8 cellular contexts compared by ENCODE assay signal in genomic region chr6:116370717-116371383, GRCh38. TPM values are rescaled to one million over a fixed set of nuclear protein-coding genes. Genes with fewer than 3 reads are reported as not detected.
A peak's percentile ranks its signal among the peaks of the same experiment; 100 is the strongest.
DNase-seq lines count a peak whose midpoint lies in the region; ATAC-seq and TF ChIP-seq lines count a peak whose summit lies in the region.

DSE (plus strand) TSS chr6:116370947; CDS start chr6:116399251, 28,304 bp downstream.

- TF ChIP-seq POLR2A in ovary (IDR thresholded peaks at IDR 0.05) (peak; percentile 90), thyroid gland (IDR thresholded peaks at IDR 0.05) (peak in 1 of 2 donors; percentile 61)

- peak; percentile 80 for ATAC-seq in GM18907 (IDR thresholded peaks at IDR 0.05; ENCODE audit: unreplicated experiment)
- peak; percentile 69 for ATAC-seq in HG03108 (IDR thresholded peaks at IDR 0.05; ENCODE audit: unreplicated experiment)

- peaks cover 14% of the 10 kb centered on the region for H3K27me3 Mint-ChIP-seq in activated naive CD8-positive, alpha-beta T cell

- H3K4me1 ChIP-seq in ovary (ENCODE audit: insufficient read depth) (peaks cover 4% of the 10 kb centered on the region), thyroid gland (no peaks in the 10 kb centered on the region)

- 1% methylated on average over 60 to 86 of the region's 86 CpGs for WGBS in ovary, 3 donors
- 1% methylated on average over 14 of the region's 86 CpGs; no CpG with 5 or more reads in 1 of the 2 donors for WGBS in thyroid gland, 2 donors

- H3K36me3 Mint-ChIP-seq in activated naive CD8-positive, alpha-beta T cell, result no peaks in the 10 kb centered on the region

- peak within 1 kb of the TSS; percentile 86 for H3K4me3 Mint-ChIP-seq in activated naive CD8-positive, alpha-beta T cell

- H3K27me3 ChIP-seq in ovary (no peaks in the 10 kb centered on the region), thyroid gland (no peaks in the 10 kb centered on the region)

- no peaks in the 10 kb centered on the region for H3K36me3 ChIP-seq in ovary
- no peaks in the 10 kb centered on the region for H3K36me3 ChIP-seq in thyroid gland

- H3K27ac ChIP-seq in ovary, result peak within 1 kb of the TSS; percentile 97
- peak within 1 kb of the TSS; percentile 64 to 87 (median 81) for H3K27ac ChIP-seq in thyroid gland

- TF ChIP-seq CTCF in AG10803 (conservative IDR thresholded peaks at IDR 0.05; ENCODE audit: low read length) (no peak), ovary (IDR thresholded peaks at IDR 0.05) (no peak), thyroid gland (IDR thresholded peaks at IDR 0.05) (no peak)

- H3K4me3 ChIP-seq in AG10803 (ENCODE audit: low read length) (peak within 1 kb of the TSS; percentile 89), ovary (peak within 1 kb of the TSS; percentile 90), thyroid gland (replicated peaks in 1 of 3) (peak within 1 kb of the TSS; percentile 13 to 64 (median 52))

- H3K4me1 Mint-ChIP-seq in activated naive CD8-positive, alpha-beta T cell (ENCODE audit: low read depth), result peaks cover 16% of the 10 kb centered on the region

- DNase-seq in AG10803 (ENCODE audit: low read depth) (peak; percentile 90), RPMI7951 (ENCODE audit: low read depth) (peak; percentile 88), head of caudate nucleus (peak; percentile 36 to 93 (median 83)), ovary (peak; percentile 91 to 92 (median 91)), thyroid gland (peak; percentile 59 to 60)

- H3K9me3 Mint-ChIP-seq in activated naive CD8-positive, alpha-beta T cell (ENCODE audit: low read depth), result no peaks in the 10 kb centered on the region

- no peaks in the 10 kb centered on the region for H3K9me3 ChIP-seq in ovary
- no peaks in the 10 kb centered on the region for H3K9me3 ChIP-seq in thyroid gland

- intact Hi-C loops in head of caudate nucleus (cut with DNase I), result loop anchor here (5.0 kb wide), 1 partner anchor 89 kb away; no protein-coding TSS in a partner anchor
- intact Hi-C loops in ovary (cut with DNase I), result no loop called here
- intact Hi-C loops in thyroid gland (cut with DNase I), result no loop called here

- no peak for TF ChIP-seq EP300 in ovary (IDR thresholded peaks at IDR 0.05)

- H3K27ac Mint-ChIP-seq in activated naive CD8-positive, alpha-beta T cell, result no peak within 1 kb of the TSS

RNA-seq across cellular contexts. Expression of gene DSE, which starts in this region (rescaled TPM):
- total RNA-seq in RPMI7951 (2014; rRNA removed; shearing (Covaris generic)), result 64.9 and 69.7 TPM in 2 replicates
- 10 to 100 TPM; 27.9 to 61.6 (median 43.1) TPM for total RNA-seq in ovary
- 10 to 100 TPM; 23.1 to 29.0 TPM for polyA plus RNA-seq in ovary
- 10 to 100 TPM; 22.2 to 32.8 (median 30.5) TPM for total RNA-seq in thyroid gland

Comparison
In these comparisons a context has a peak if more than half of its experiments do, and no peak if none do; other contexts are left out.
1. Peak in every context shown above with its lines: DNase-seq, ATAC-seq, H3K4me3 ChIP-seq and H3K27ac ChIP-seq.